Comparison of ENCODE assay signal across 9 cellular contexts in the genomic region with DNA sequence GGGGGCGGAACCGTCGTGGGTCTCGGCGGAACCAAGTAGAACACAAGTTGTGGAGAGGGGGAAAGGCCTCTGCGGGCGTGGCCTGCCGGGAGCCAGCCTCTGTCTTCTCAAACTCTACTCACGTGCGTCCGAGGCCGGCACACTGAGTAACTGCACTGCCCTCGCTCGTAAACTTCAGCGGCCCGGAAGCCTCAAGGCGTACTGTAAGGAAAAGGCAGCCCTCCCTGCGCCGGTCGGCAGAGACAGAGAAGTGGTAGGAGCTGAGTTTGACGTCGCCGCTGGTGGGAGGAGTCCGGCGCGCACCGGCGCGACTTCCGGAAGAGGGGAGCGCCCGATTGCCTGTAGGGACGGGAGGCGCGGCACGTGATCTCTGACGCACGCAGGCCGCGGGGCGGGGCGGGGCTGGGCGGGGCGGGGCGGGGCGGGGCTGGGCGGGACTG. TPM values are rescaled to one million over a fixed set of nuclear protein-coding genes. Genes with fewer than 3 reads are reported as not detected.
A peak's percentile ranks its signal among the peaks of the same experiment; 100 is the strongest.
DNase-seq lines count a peak whose midpoint lies in the region; ATAC-seq, FAIRE-seq and TF ChIP-seq lines count a peak whose summit lies in the region.
"Had no signal": no experiment of that assay in that cellular context is flagged by ENCODE, and none has a peak within 500 bp of the region (broad histone marks: within the 10 kb centered on the region; RNA-seq: fewer than 3 reads in every experiment).

Gene FBXO33, minus strand, starts transcription at position 255 of the 440 bp plus-strand sequence. CDS start 271 bp downstream, outside the sequence.

- no peak for TF ChIP-seq POLR2A in HepG2 (IDR thresholded peaks at IDR 0.05; ENCODE audit: insufficient read depth in 1 of 2, low read depth in 2 of 2, low read length in 2 of 2)

- peak within 1 kb of the TSS; percentile 96 for H3K4me2 ChIP-seq in BLaER1
- peak within 1 kb of the TSS; percentile 94 for H3K4me2 ChIP-seq in HepG2 (ENCODE audit: low read depth, low read length)

- BruUV-seq in HepG2 (replicated peaks; lab: Mats Ljungman, UMichigan): no TSS peak

- peak; percentile 27; the same call in 1 of the 2 replicates for TF ChIP-seq RAD21 in HepG2 (CRISPR knock-in tag; IDR thresholded peaks at IDR 0.05)

- H3K4me1 ChIP-seq in BLaER1: peaks cover 37% of the 10 kb centered on the region
- peaks cover 37% of the 10 kb centered on the region for H3K4me1 ChIP-seq in HepG2 (ENCODE audit: insufficient read depth, low read length)

- no peaks in the 10 kb centered on the region for H3K9me3 ChIP-seq in BLaER1
- H3K9me3 ChIP-seq in HepG2 (ENCODE audit: low read length): no peaks in the 10 kb centered on the region

- peaks cover 33% of the 10 kb centered on the region for H3K4me1 Mint-ChIP-seq in dendritic cell treated with granulocyte-macrophage colony-stimulating factor and Interleukin-4, amounts not matched to agents 40 ng/mL and 50 ng/mL, for 4 days (ENCODE audit: low read depth)

- H3K9ac ChIP-seq in BLaER1 (peak within 1 kb of the TSS; percentile 100), HepG2 (ENCODE audit: insufficient read depth, low read depth, low read length) (peak within 1 kb of the TSS; percentile 99)

- H3K36me3 ChIP-seq in BLaER1: no peaks in the 10 kb centered on the region
- no peaks in the 10 kb centered on the region for H3K36me3 ChIP-seq in HepG2 (replicated peaks in 1 of 2; ENCODE audit: control insufficient read depth in 1 of 2, insufficient read depth in 2 of 2, low read length in 2 of 2)

- H3K36me3 Mint-ChIP-seq in dendritic cell treated with granulocyte-macrophage colony-stimulating factor and Interleukin-4, amounts not matched to agents 40 ng/mL and 50 ng/mL, for 4 days (ENCODE audit: low read depth): peaks cover 16% of the 10 kb centered on the region

- no peaks in the 10 kb centered on the region for H3K27me3 Mint-ChIP-seq in dendritic cell treated with granulocyte-macrophage colony-stimulating factor and Interleukin-4, amounts not matched to agents 40 ng/mL and 50 ng/mL, for 4 days

- peak; percentile 49 for FAIRE-seq in HepG2 (lab: Jason Lieb, UNC)
- FAIRE-seq: colon had no signal

- peaks cover 48% of the 10 kb centered on the region for H4K20me1 ChIP-seq in BLaER1
- H4K20me1 ChIP-seq in HepG2 (ENCODE audit: insufficient read depth, low read length): peaks cover 23% of the 10 kb centered on the region

- POLR2A ChIA-PET in HepG2 (lab: Yijun Ruan, JAX): interaction anchor here (0.8 to 5.5 kb wide), 24 partner anchors 10 to 415 kb away, joined by 3 to 76 read pairs (median 6); partner anchors contain the start of genes GEMIN2, PNN, SEC23A and TRAPPC6B

- peak within 1 kb of the TSS; percentile 92 for H2AFZ ChIP-seq in HepG2 (ENCODE audit: low read length)

- H3K4me3 ChIP-seq in BLaER1 (peak within 1 kb of the TSS; percentile 82), HepG2 (replicated peaks in 1 of 3; ENCODE audit: insufficient read depth in 1 of 3, low read depth in 2 of 3, low read length in 3 of 3) (peak within 1 kb of the TSS; percentile 88 to 98 (median 94))

- peak within 1 kb of the TSS; percentile 98 for H3K27ac Mint-ChIP-seq in dendritic cell treated with granulocyte-macrophage colony-stimulating factor and Interleukin-4, amounts not matched to agents 40 ng/mL and 50 ng/mL, for 4 days

- no peaks in the 10 kb centered on the region for H3K9me3 Mint-ChIP-seq in dendritic cell treated with granulocyte-macrophage colony-stimulating factor and Interleukin-4, amounts not matched to agents 40 ng/mL and 50 ng/mL, for 4 days

- peak within 1 kb of the TSS; percentile 86 for H3K4me3 Mint-ChIP-seq in dendritic cell treated with granulocyte-macrophage colony-stimulating factor and Interleukin-4, amounts not matched to agents 40 ng/mL and 50 ng/mL, for 4 days

- in situ Hi-C loops in HepG2 (cut with HindIII; ENCODE audit: extremely low pct_ligation_motif_present, low pct_unique_long_range_greater_than_20kb): loop anchor here (5.0 kb wide), 2 partner anchors 200 to 330 kb away; partner anchors contain the start of genes MIA2 and SEC23A

- DNase-seq in NCI-H748 treated with DMSO at 0.1 percent for 48 hours (lab: John Stamatoyannopoulos, UW) (peak; percentile 98), HepG2 (ENCODE audit: low spot score) (peak; percentile 98)
- peak; percentile 94 to 95 for DNase-seq in activated CD4-positive, alpha-beta T cell treated with anti-CD3 and anti-CD28 coated beads, Interleukin-2, amount 50 U/mL, for 4 hours
- peak; percentile 92 for DNase-seq in stimulated activated CD4-positive, alpha-beta T cell treated with anti-CD3 and anti-CD28 coated beads, Interleukin-2, amount 100 ng/mL, for 48 hours

- intact Hi-C loops in dendritic cell treated with granulocyte-macrophage colony-stimulating factor and Interleukin-4, amounts not matched to agents 40 ng/mL and 50 ng/mL, for 4 days (cut with micrococcal nuclease): loop anchor here (1.0 to 5.0 kb wide), 4 partner anchors 165 to 330 kb away; partner anchors contain the start of genes PNN, SEC23A and TRAPPC6B
- intact Hi-C loops in HepG2 (cut with micrococcal nuclease; ENCODE audit: unreplicated experiment): loop anchor here (1.0 to 2.0 kb wide), 5 partner anchors 37 to 405 kb away; partner anchors contain the start of genes MIA2 and PNN

- no peak for TF ChIP-seq CTCF in HepG2 (CRISPR knock-in tag; IDR thresholded peaks at IDR 0.05)

- H3K27me3 ChIP-seq in BLaER1: no peaks in the 10 kb centered on the region
- no peaks in the 10 kb centered on the region; a peak in 1 of 5 replicates for H3K27me3 ChIP-seq in HepG2 (ENCODE audit: control insufficient read depth in 1 of 2, insufficient read depth in 2 of 2, low read length in 2 of 2)

- TF ChIP-seq EP300 in HepG2 (IDR thresholded peaks at IDR 0.05; ENCODE audit: low read depth in 2 of 2, low read length in 2 of 2): peak in 1 of 2 experiments; percentile 77; a peak in 2 of 4 replicates
- peak; percentile 44; the same call in 1 of the 2 replicates for TF ChIP-seq EP300 in HepG2 (CRISPR knock-in tag; IDR thresholded peaks at IDR 0.05; ENCODE audit: borderline replicate concordance)

- WGBS in HepG2 (ENCODE audit: low lambda C conversion rate): 3% methylated on average over 36 of the region's 47 CpGs

- peaks cover 37% of the 10 kb centered on the region for H3K79me2 ChIP-seq in HepG2 (ENCODE audit: insufficient read depth, low read length)

- peak within 1 kb of the TSS; percentile 100 for H3K27ac ChIP-seq in BLaER1
- peak within 1 kb of the TSS; percentile 98 for H3K27ac ChIP-seq in HepG2 (ENCODE audit: extremely low read length, insufficient read depth, low read length)

- CTCF ChIA-PET in HepG2 (lab: Yijun Ruan, JAX; ENCODE audit: low intra/inter-chr PET ratio, low total read pairs): no interaction called here

- ATAC-seq in GM19397 (IDR thresholded peaks at IDR 0.05; ENCODE audit: unreplicated experiment) (peak; percentile 83), HG03565 (IDR thresholded peaks at IDR 0.05; ENCODE audit: unreplicated experiment) (peak; percentile 77), HepG2 (peak; percentile 87)

TF ChIP-seq in HepG2, 621 proteins besides CTCF, POLR2A, EP300 and RAD21 (continues in another document):
- TF ChIP-seq SUZ12 (IDR thresholded peaks at IDR 0.05; ENCODE audit: low read depth, low read length) (no peak; the same call in 1 of the 2 replicates), MTA1 (CRISPR knock-in tag; IDR thresholded peaks at IDR 0.05; ENCODE audit: borderline replicate concordance) (no peak), ZNF484 (CRISPR knock-in tag; IDR thresholded peaks at IDR 0.05; ENCODE audit: borderline replicate concordance, low read depth) (no peak), SIX1 (CRISPR knock-in tag; IDR thresholded peaks at IDR 0.05; ENCODE audit: borderline replicate concordance) (no peak), ZNF256 (CRISPR knock-in tag; conservative IDR thresholded peaks at IDR 0.05) (0 out of 2 replicates have a peak, but pooled peaks have one; percentile 53), ZFP62 (CRISPR knock-in tag; IDR thresholded peaks at IDR 0.05) (peak; percentile 94; the same call in 1 of the 2 replicates), ZNF619 (CRISPR knock-in tag; IDR thresholded peaks at IDR 0.05) (no peak)
- TF ChIP-seq, protein P1, sequence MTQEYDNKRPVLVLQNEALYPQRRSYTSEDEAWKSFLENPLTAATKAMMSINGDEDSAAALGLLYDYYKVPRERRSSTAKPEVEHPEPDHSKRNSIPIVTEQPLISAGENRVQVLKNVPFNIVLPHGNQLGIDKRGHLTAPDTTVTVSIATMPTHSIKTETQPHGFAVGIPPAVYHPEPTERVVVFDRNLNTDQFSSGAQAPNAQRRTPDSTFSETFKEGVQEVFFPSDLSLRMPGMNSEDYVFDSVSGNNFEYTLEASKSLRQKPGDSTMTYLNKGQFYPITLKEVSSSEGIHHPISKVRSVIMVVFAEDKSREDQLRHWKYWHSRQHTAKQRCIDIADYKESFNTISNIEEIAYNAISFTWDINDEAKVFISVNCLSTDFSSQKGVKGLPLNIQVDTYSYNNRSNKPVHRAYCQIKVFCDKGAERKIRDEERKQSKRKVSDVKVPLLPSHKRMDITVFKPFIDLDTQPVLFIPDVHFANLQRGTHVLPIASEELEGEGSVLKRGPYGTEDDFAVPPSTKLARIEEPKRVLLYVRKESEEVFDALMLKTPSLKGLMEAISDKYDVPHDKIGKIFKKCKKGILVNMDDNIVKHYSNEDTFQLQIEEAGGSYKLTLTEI (CRISPR knock-in tag; conservative IDR thresholded peaks at IDR 0.05): no peak

RNA-seq across cellular contexts. Expression of gene FBXO33, which starts in this region (rescaled TPM):
- 15.5 and 23.3 TPM in 2 replicates for total RNA-seq in HepG2 (2016; rRNA removed; fragmentation: Illumina TruSeq; extraction: Trizol)
- 1.6 and 1.8 TPM in 2 replicates for total RNA-seq in HepG2 (2016; cell fraction: cytosol; rRNA removed; fragmentation: Illumina TruSeq; extraction: Trizol; ENCODE audit: low read depth)
- 17.5 and 22.7 TPM in 2 replicates for total RNA-seq in HepG2 (2016; cell fraction: insoluble cytoplasmic fraction; rRNA removed; fragmentation: Illumina TruSeq; extraction: Trizol)
- 5.6 and 7.4 TPM in 2 replicates for total RNA-seq in HepG2 (2016; cell fraction: membrane; rRNA removed; fragmentation: Illumina TruSeq; extraction: Trizol)
- 12.8 and 13.0 TPM in 2 replicates for total RNA-seq in HepG2 (2016; cell fraction: nucleus; rRNA removed; fragmentation: Illumina TruSeq; extraction: Trizol)
- polyA plus RNA-seq in HepG2 (2011; rRNA removed): 15.2 and 16.9 TPM in 2 replicates
- polyA plus RNA-seq in HepG2 (2011; cell fraction: cytosol; rRNA removed): 7.6 and 10.6 TPM in 2 replicates
- 8.6 and 9.8 TPM in 2 replicates for polyA plus RNA-seq in HepG2 (2011; cell fraction: nucleus; rRNA removed)
- 13.5 and 16.7 TPM in 2 replicates for polyA plus RNA-seq in HepG2 (2012)
- 0.57 and 0.70 TPM in 2 replicates for polyA plus RNA-seq in HepG2 (2016; cell fraction: cytosol; fragmentation: Illumina TruSeq; extraction: Trizol; ENCODE audit: low read depth)
- polyA plus RNA-seq in HepG2 (2016; cell fraction: insoluble cytoplasmic fraction; fragmentation: Illumina TruSeq; extraction: Trizol; ENCODE audit: low read depth): 15.9 and 16.0 TPM in 2 replicates
- polyA plus RNA-seq in HepG2 (2016; cell fraction: membrane; fragmentation: Illumina TruSeq; extraction: Trizol; ENCODE audit: low read depth): 2.2 and 2.6 TPM in 2 replicates
- 11.2 and 12.2 TPM in 2 replicates for polyA plus RNA-seq in HepG2 (2016; cell fraction: nucleus; fragmentation: Illumina TruSeq; extraction: Trizol; ENCODE audit: insufficient read depth, low read depth)
- polyA minus RNA-seq in HepG2 (2011; rRNA and poly(A)+ RNA removed; ENCODE audit: low replicate concordance): 30.5 and 39.3 TPM in 2 replicates
- polyA minus RNA-seq in HepG2 (2011; cell fraction: cytosol; rRNA and poly(A)+ RNA removed): 12.7 and 15.8 TPM in 2 replicates
- 34.8 and 39.1 TPM in 2 replicates for polyA minus RNA-seq in HepG2 (2011; cell fraction: nucleus; rRNA and poly(A)+ RNA removed)

Comparison
In these comparisons a context has a peak if more than half of its experiments do, and no peak if none do; other contexts are left out.
1. Peak in every context shown above with its lines: DNase-seq, ATAC-seq, H3K4me3 ChIP-seq and H3K27ac ChIP-seq.